1 cellular context compared by ENCODE assay signal in genomic region chr7:47640215-47640739, GRCh38.
TF ChIP-seq lines count a peak whose summit lies in the region.

No MANE protein-coding gene starts in this region.

TF ChIP-seq in A549, 52 proteins besides CTCF, POLR2A, EP300 and RAD21 (continued from another document):
- TF ChIP-seq REST (IDR thresholded peaks at IDR 0.05), result no peak
- no peak for TF ChIP-seq MAFK (IDR thresholded peaks at IDR 0.05; ENCODE audit: partially characterized antibody)
- TF ChIP-seq ZSCAN20 (CRISPR knock-in tag; IDR thresholded peaks at IDR 0.05), result no peak
- no peak for TF ChIP-seq HES2 (IDR thresholded peaks at IDR 0.05)
